Comparison of ENCODE assay signal across 8 cellular contexts in genomic region chr3:194058189-194058571, GRCh38.
DNase-seq lines count a peak whose midpoint lies in the region; ATAC-seq, FAIRE-seq and TF ChIP-seq lines count a peak whose summit lies in the region.

No MANE protein-coding gene starts in this region.

- no peaks in the 10 kb centered on the region for H3K27me3 ChIP-seq in ascending aorta
- H3K27me3 ChIP-seq in small intestine (ENCODE audit: control insufficient read depth in 2 of 2, insufficient read depth in 2 of 2, low read length in 2 of 2) = no peaks in the 10 kb centered on the region

- ATAC-seq in HG02571 (IDR thresholded peaks at IDR 0.05; ENCODE audit: unreplicated experiment) (peak; percentile 78), HG03521 (IDR thresholded peaks at IDR 0.05; ENCODE audit: unreplicated experiment) (no peak)

- H3K36me3 ChIP-seq in ascending aorta = no peaks in the 10 kb centered on the region
- H3K36me3 ChIP-seq in small intestine (ENCODE audit: control insufficient read depth in 2 of 2, insufficient read depth in 2 of 2, low read length in 2 of 2) = no peaks in the 10 kb centered on the region

- FAIRE-seq in small intestine (lab: Jason Lieb, UNC) = no peak

- DNase-seq in NCI-H526 treated with DMSO at 0.1 percent for 48 hours (lab: John Stamatoyannopoulos, UW) (peak; percentile 62), ascending aorta (ENCODE audit: low spot score in 2 of 2) (peak in 1 of 2 donors; percentile 69), iPS-NIHi11 (ENCODE audit: low spot score) (peak; percentile 78), small intestine (peak; percentile 63), hepatic stellate cell (ENCODE audit: low spot score) (no peak)

- H3K27ac ChIP-seq in ascending aorta (no peak overlapping the region), small intestine (ENCODE audit: low read depth in 1 of 2, low read length in 1 of 2) (no peak overlapping the region)

- 1 to 3% (median 2%) methylated on average over 30 to 31 of the region's 31 CpGs for WGBS in small intestine, 3 donors

- H3K4me3 ChIP-seq in GM08714 (ENCODE audit: low read length) (peak overlapping the region; percentile 12; the same call in 1 of the 2 replicates), ascending aorta (peak overlapping the region; percentile 48 to 56), small intestine (ENCODE audit: low read depth in 1 of 2, low read length in 2 of 2) (peak overlapping the region in 1 of 2 donors; percentile 6)

- H3K9me3 ChIP-seq in ascending aorta (no peaks in the 10 kb centered on the region), small intestine (ENCODE audit: control insufficient read depth, low read depth) (no peaks in the 10 kb centered on the region)

- H3K4me1 ChIP-seq in ascending aorta = peaks cover 0 to 5% of the 10 kb centered on the region in 2 donors
- H3K4me1 ChIP-seq in small intestine (ENCODE audit: control insufficient read depth in 2 of 2, insufficient read depth in 1 of 2, low read depth in 1 of 2, low read length in 1 of 2) = peaks cover 0 to 2% of the 10 kb centered on the region in 2 donors

- TF ChIP-seq CTCF in ascending aorta (IDR thresholded peaks at IDR 0.05) = no peak

- intact Hi-C loops in ascending aorta (cut with DNase I) = no loop called here
